Comparison of ENCODE assay signal across 20 cellular contexts in genomic region chr4:960736-961650, GRCh38. TPM values are rescaled to one million over a fixed set of nuclear protein-coding genes. Genes with fewer than 3 reads are reported as not detected.
DNase-seq lines count a peak whose midpoint lies in the region; ATAC-seq and TF ChIP-seq lines count a peak whose summit lies in the region.
"Had no signal": no experiment of that assay in that cellular context is flagged by ENCODE, and none has a peak within 500 bp of the region (broad histone marks: within the 10 kb centered on the region; RNA-seq: fewer than 3 reads in every experiment).

No MANE protein-coding gene starts in this region.

- H3K27ac ChIP-seq in WERI-Rb-1, result no peak overlapping the region
- H3K27ac ChIP-seq: BLaER1 treated with 17β-estradiol and CSF1 and Interleukin-3, amounts not matched to agents 10 nM and 100 nM had no signal

- no peak overlapping the region for H3K4me3 Mint-ChIP-seq in stimulated activated naive B cell treated with anti-CD40 and anti-IgM and Interleukin-4, amounts not matched to agents 10 μg/mL and 1 μg/mL and 100 μg/mL, for 72 hours
- H3K4me3 Mint-ChIP-seq: CD8-positive, alpha-beta T cell had no signal

- intact Hi-C loops in Right ventricle myocardium superior (cut with DNase I), result no loop called here
- intact Hi-C loops in left cardiac atrium (cut with DNase I), result no loop called here

- H3K4me3 ChIP-seq in WERI-Rb-1 (ENCODE audit: low read depth, low read length), result no peak overlapping the region
- H3K4me3 ChIP-seq: BLaER1 treated with 17β-estradiol and CSF1 and Interleukin-3, amounts not matched to agents 10 nM and 100 nM had no signal

- H3K9me3 Mint-ChIP-seq in stimulated activated naive B cell treated with anti-CD40 and anti-IgM and Interleukin-4, amounts not matched to agents 10 μg/mL and 1 μg/mL and 100 μg/mL, for 72 hours, result no peaks in the 10 kb centered on the region
- H3K9me3 Mint-ChIP-seq: CD8-positive, alpha-beta T cell had no signal

- H3K27ac Mint-ChIP-seq in stimulated activated naive B cell treated with anti-CD40 and anti-IgM and Interleukin-4, amounts not matched to agents 10 μg/mL and 1 μg/mL and 100 μg/mL, for 72 hours, result peak overlapping the region; percentile 31
- H3K27ac Mint-ChIP-seq: CD8-positive, alpha-beta T cell had no signal

- H3K36me3 ChIP-seq in WERI-Rb-1, result peaks cover 9% of the 10 kb centered on the region; the same call in 1 of the 2 replicates

- no peaks in the 10 kb centered on the region for H3K9me3 ChIP-seq in WERI-Rb-1 (ENCODE audit: severe bottlenecking)
- H3K9me3 ChIP-seq: BLaER1 treated with 17β-estradiol and CSF1 and Interleukin-3, amounts not matched to agents 10 nM and 100 nM had no signal

- no peaks in the 10 kb centered on the region for H3K27me3 Mint-ChIP-seq in stimulated activated naive B cell treated with anti-CD40 and anti-IgM and Interleukin-4, amounts not matched to agents 10 μg/mL and 1 μg/mL and 100 μg/mL, for 72 hours

- H3K36me3 Mint-ChIP-seq in stimulated activated naive B cell treated with anti-CD40 and anti-IgM and Interleukin-4, amounts not matched to agents 10 μg/mL and 1 μg/mL and 100 μg/mL, for 72 hours, result peaks cover 28 to 40% of the 10 kb centered on the region in 2 donors

- DNase-seq in Right ventricle myocardium superior (peak; percentile 30), left cardiac atrium (no peak), WERI-Rb-1 (peak; percentile 6), left lobe of liver (ENCODE audit: low spot score) (no peak), GM03348 (ENCODE audit: low spot score) (no peak), NCI-H1930 (lab: John Stamatoyannopoulos, UW) (no peak)
- DNase-seq in stimulated activated naive B cell treated with anti-CD40 and anti-IgM and Interleukin-4, amounts not matched to agents 10 μg/mL and 1 μg/mL and 100 μg/mL, for 72 hours, result no peak
- DNase-seq: Calu3; CD8-positive, alpha-beta T cell; DMS53; EL; GOT3; KBM-7; NCI-H1105 treated with DMSO at 0.1 percent for 48 hours; NCI-H1694 treated with DMSO at 0.1 percent for 48 hours; NCI-H2227 treated with DMSO at 0.1 percent for 48 hours; NCI-H524 had no signal

- ATAC-seq in Right ventricle myocardium superior (ENCODE audit: poor library complexity) (peak; percentile 5), left cardiac atrium (no peak), left lobe of liver (peak; percentile 4), HG02763 (IDR thresholded peaks at IDR 0.05; ENCODE audit: unreplicated experiment) (no peak)
- no peak for ATAC-seq in stimulated activated naive B cell treated with anti-CD40 and anti-IgM and Interleukin-4, amounts not matched to agents 10 μg/mL and 1 μg/mL and 100 μg/mL, for 72 hours (replicated peaks)
- ATAC-seq: CD8-positive, alpha-beta T cell had no signal

- no peaks in the 10 kb centered on the region for H3K27me3 ChIP-seq in WERI-Rb-1 (ENCODE audit: insufficient read depth, low read depth, severe bottlenecking)
- H3K27me3 ChIP-seq: BLaER1 treated with 17β-estradiol and CSF1 and Interleukin-3, amounts not matched to agents 10 nM and 100 nM had no signal

- H3K4me1 Mint-ChIP-seq in stimulated activated naive B cell treated with anti-CD40 and anti-IgM and Interleukin-4, amounts not matched to agents 10 μg/mL and 1 μg/mL and 100 μg/mL, for 72 hours, result no peaks in the 10 kb centered on the region

- no peak for TF ChIP-seq CTCF in WERI-Rb-1 (IDR thresholded peaks at IDR 0.05; ENCODE audit: low read depth, low read length)

RNA-seq across cellular contexts. Expression of gene DGKQ, which starts 12.4 kb away (rescaled TPM):
- total RNA-seq in Right ventricle myocardium superior, result 3.3 TPM
- total RNA-seq in left cardiac atrium, result 1 to 10 TPM; 5.1 to 5.6 TPM
- 7.0 TPM for total RNA-seq in left lobe of liver

RNA-seq across cellular contexts. Expression of gene IDUA, which starts 25.9 kb away (rescaled TPM):
- total RNA-seq in Right ventricle myocardium superior (8.4 TPM), left cardiac atrium (10 to 100 TPM; 15.4 to 18.7 TPM), left lobe of liver (12.9 TPM)

RNA-seq across cellular contexts. Expression of gene TMEM175, which starts 28.7 kb away (rescaled TPM):
- total RNA-seq in Right ventricle myocardium superior (14.9 TPM), left cardiac atrium (10 to 100 TPM; 17.9 to 20.7 TPM), left lobe of liver (39.2 TPM)

RNA-seq across cellular contexts. Expression of gene GAK, which starts 28.9 kb away (rescaled TPM):
- 27.9 TPM for total RNA-seq in Right ventricle myocardium superior
- 10 to 100 TPM; 38.1 to 43.2 TPM for total RNA-seq in left cardiac atrium
- total RNA-seq in left lobe of liver, result 72.1 TPM

RNA-seq across cellular contexts. Expression of gene SLC26A1, which starts 32.2 kb away (rescaled TPM):
- total RNA-seq in Right ventricle myocardium superior, result 0.19 TPM
- total RNA-seq in left cardiac atrium, result under 1 TPM in 1 of 2 donors, not detected in 1; 0.27 TPM
- 40.6 TPM for total RNA-seq in left lobe of liver
- total RNA-seq: RPMI7951 had no signal

Comparison
In these comparisons a context has a peak if more than half of its experiments do, and no peak if none do; other contexts are left out.
1. ATAC-seq: peak in Right ventricle myocardium superior (single experiment) and left lobe of liver (single experiment); none in left cardiac atrium (0 of 2), stimulated activated naive B cell treated with anti-CD40 and anti-IgM and Interleukin-4, amounts not matched to agents 10 μg/mL and 1 μg/mL and 100 μg/mL, for 72 hours (0 of 2) and HG02763 (single experiment).
2. DNase-seq: peak in Right ventricle myocardium superior (single experiment) and WERI-Rb-1 (single experiment); none in left cardiac atrium (single experiment), left lobe of liver (single experiment), stimulated activated naive B cell treated with anti-CD40 and anti-IgM and Interleukin-4, amounts not matched to agents 10 μg/mL and 1 μg/mL and 100 μg/mL, for 72 hours (single experiment), GM03348 (single experiment) and NCI-H1930 (0 of 2).